ENCODE assay signal across 8 cellular contexts in the genomic region with DNA sequence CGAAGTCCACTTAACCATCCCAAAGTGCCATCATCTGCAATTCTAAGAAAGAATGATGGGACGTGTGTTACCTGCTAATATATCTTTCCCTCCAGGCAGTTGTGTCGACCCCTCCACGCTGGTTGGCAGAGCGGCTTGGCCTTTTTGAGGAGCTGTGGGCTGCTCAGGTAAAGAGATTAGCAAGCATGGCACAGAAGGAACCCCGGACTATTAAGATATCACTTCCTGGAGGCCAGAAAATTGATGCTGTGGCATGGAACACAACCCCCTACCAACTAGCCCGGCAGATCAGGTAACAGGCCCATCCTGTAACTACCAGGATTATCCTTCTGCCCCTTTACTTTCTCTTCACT. TPM values are rescaled to one million over a fixed set of nuclear protein-coding genes. Genes with fewer than 3 reads are reported as not detected.
DNase-seq lines count a peak whose midpoint lies in the region; ATAC-seq and TF ChIP-seq lines count a peak whose summit lies in the region.

No MANE protein-coding gene starts in this region.

- H3K4me1 ChIP-seq in BLaER1 treated with 17β-estradiol and CSF1 and Interleukin-3, amounts not matched to agents 10 nM and 100 nM: peaks cover 12 to 26% (median 16%) of the 10 kb centered on the region in 10 experiments
- 0 out of 2 replicates have a peak, but pooled peaks cover 4% of the 10 kb centered on the region for H3K4me1 ChIP-seq in MM.1S (ENCODE audit: low read length)

- peak overlapping the region; percentile 85 to 100 (median 94) for H3K4me2 ChIP-seq in BLaER1 treated with 17β-estradiol and CSF1 and Interleukin-3, amounts not matched to agents 10 nM and 100 nM
- H3K4me2 ChIP-seq in MM.1S (ENCODE audit: low read depth, low read length): peak overlapping the region; percentile 87

- peaks cover 15% of the 10 kb centered on the region for H3K79me2 ChIP-seq in MM.1S (ENCODE audit: low read length)

- DNase-seq in MM.1S: no peak
- peak; percentile 13 for DNase-seq in dermis blood vessel endothelial cell
- no peak for DNase-seq in stimulated activated CD4-positive, alpha-beta T cell treated with anti-CD3 and anti-CD28 coated beads, Interleukin-4, amount 100 ng/mL, for 1 hour
- DNase-seq in ecto neural progenitor cell (ENCODE audit: low spot score): no peak
- no peak for DNase-seq in HCEC 1CT

- no peaks in the 10 kb centered on the region for H3K27me3 ChIP-seq in BLaER1 treated with 17β-estradiol and CSF1 and Interleukin-3, amounts not matched to agents 10 nM and 100 nM
- H3K27me3 ChIP-seq in MM.1S (replicated peaks; ENCODE audit: insufficient read depth, low read length): no peaks in the 10 kb centered on the region

- H4K20me1 ChIP-seq in BLaER1 treated with 17β-estradiol and CSF1 and Interleukin-3, amounts not matched to agents 10 nM and 100 nM: no peaks in the 10 kb centered on the region
- no peaks in the 10 kb centered on the region for H4K20me1 ChIP-seq in MM.1S (ENCODE audit: insufficient read depth, low read length)

- H3K4me3 ChIP-seq in BLaER1 treated with 17β-estradiol and CSF1 and Interleukin-3, amounts not matched to agents 10 nM and 100 nM: peak overlapping the region; percentile 69 to 87 (median 77)
- peak overlapping the region; percentile 98 for H3K4me3 ChIP-seq in MM.1S (ENCODE audit: low read length)

- H3K27ac ChIP-seq in BLaER1 treated with 17β-estradiol and CSF1 and Interleukin-3, amounts not matched to agents 10 nM and 100 nM: peak overlapping the region; percentile 60 to 94 (median 88)
- H3K27ac ChIP-seq in MM.1S (ENCODE audit: low read length): peak overlapping the region; percentile 11; the same call in 1 of the 2 replicates

- H3K4me1 Mint-ChIP-seq in nephron: peaks cover 13% of the 10 kb centered on the region

- no peak for ATAC-seq in activated CD4-positive, CD25-positive, alpha-beta regulatory T cell treated with anti-CD3 and anti-CD28 coated beads, Interleukin-2, amount 50 U/mL, for 24 hours

- TF ChIP-seq CTCF in MM.1S (IDR thresholded peaks at IDR 0.05; ENCODE audit: low read length) (no peak), nephron (IDR thresholded peaks at IDR 0.05; ENCODE audit: unreplicated experiment in 3 of 3) (no peak)

- H2AFZ ChIP-seq in MM.1S (ENCODE audit: low read length): peak overlapping the region; percentile 93

- no peaks in the 10 kb centered on the region for H3K27me3 Mint-ChIP-seq in nephron (ENCODE audit: low read depth)

- no peaks in the 10 kb centered on the region for H3K9me3 Mint-ChIP-seq in nephron

- peak overlapping the region; percentile 83 to 90 (median 86) for H3K4me3 Mint-ChIP-seq in nephron

- H3K36me3 Mint-ChIP-seq in nephron (ENCODE audit: low read depth): peaks cover 27% of the 10 kb centered on the region

- H3K36me3 ChIP-seq in BLaER1 treated with 17β-estradiol and CSF1 and Interleukin-3, amounts not matched to agents 10 nM and 100 nM: peaks cover 30 to 41% (median 36%) of the 10 kb centered on the region in 11 experiments
- H3K36me3 ChIP-seq in MM.1S (replicated peaks; ENCODE audit: insufficient read depth, low read length): no peaks in the 10 kb centered on the region

- no peaks in the 10 kb centered on the region for H3K9me2 ChIP-seq in MM.1S (replicated peaks; ENCODE audit: insufficient read depth, low read length)

- H3K9ac ChIP-seq in BLaER1 treated with 17β-estradiol and CSF1 and Interleukin-3, amounts not matched to agents 10 nM and 100 nM: peak overlapping the region; percentile 82 to 92 (median 89)
- H3K9ac ChIP-seq in MM.1S (ENCODE audit: low read length): peak overlapping the region; percentile 83

- peak overlapping the region; percentile 86 to 91 (median 87) for H3K27ac Mint-ChIP-seq in nephron

- peaks cover 8% of the 10 kb centered on the region for H3F3A ChIP-seq in MM.1S (ENCODE audit: insufficient read depth, low read length)

- H3K9me3 ChIP-seq in BLaER1 treated with 17β-estradiol and CSF1 and Interleukin-3, amounts not matched to agents 10 nM and 100 nM (replicated peaks in 1 of 11): no peaks in the 10 kb centered on the region
- H3K9me3 ChIP-seq in MM.1S (replicated peaks; ENCODE audit: insufficient read depth, low read length): no peaks in the 10 kb centered on the region

RNA-seq across cellular contexts. Expression of a gene that starts 0.5 kb away (rescaled TPM):
- 10.4 and 16.0 TPM in 2 replicates for total RNA-seq in dermis blood vessel endothelial cell

RNA-seq across cellular contexts. Expression of a gene that starts 20.2 kb away (rescaled TPM):
- 0.19 and 0.34 TPM in 2 replicates for total RNA-seq in dermis blood vessel endothelial cell

RNA-seq across cellular contexts. Expression of a gene that starts 27.8 kb away (rescaled TPM):
- total RNA-seq in dermis blood vessel endothelial cell: not detected in 2 replicates
